17 cellular contexts compared by ENCODE assay signal in genomic region chr5:180396931-180397330, GRCh38. TPM values are rescaled to one million over a fixed set of nuclear protein-coding genes. Genes with fewer than 3 reads are reported as not detected.
A peak's percentile ranks its signal among the peaks of the same experiment; 100 is the strongest.
DNase-seq lines count a peak whose midpoint lies in the region; ATAC-seq, FAIRE-seq and TF ChIP-seq lines count a peak whose summit lies in the region.
"Had no signal": no experiment of that assay in that cellular context is flagged by ENCODE, and none has a peak within 500 bp of the region (broad histone marks: within the 10 kb centered on the region; RNA-seq: fewer than 3 reads in every experiment).

No MANE protein-coding gene starts in this region.

- TF ChIP-seq EP300 in SK-N-SH (IDR thresholded peaks at IDR 0.05; ENCODE audit: borderline replicate concordance in 1 of 2, low read depth in 1 of 2, low read length in 1 of 2), result no peak

- H3K27ac ChIP-seq in SK-N-SH (ENCODE audit: low read depth in 2 of 2, low read length in 1 of 2) (no peak overlapping the region), astrocyte (ENCODE audit: low read depth, low read length) (no peak overlapping the region)

- H3K4me3 ChIP-seq in SK-N-SH (ENCODE audit: low read depth in 2 of 2, low read length in 1 of 2) (no peak overlapping the region), astrocyte (ENCODE audit: insufficient read depth, low read depth, low read length) (no peak overlapping the region), HAP-1 (no peak overlapping the region)

- TF ChIP-seq CTCF in SK-N-SH (IDR thresholded peaks at IDR 0.05) (no peak), astrocyte (IDR thresholded peaks at IDR 0.05; ENCODE audit: insufficient read depth, low read depth, low read length) (no peak), WTC11 (IDR thresholded peaks at IDR 0.05) (no peak)

- intact Hi-C loops in left cardiac atrium (cut with DNase I), result no loop called here

- H3K27me3 Mint-ChIP-seq in astrocyte (ENCODE audit: low read depth, unreplicated experiment) (peaks cover 7% of the 10 kb centered on the region), WTC11 (ENCODE audit: low read depth) (no peaks in the 10 kb centered on the region; the same call in 1 of the 2 replicates)

- H4K20me1 ChIP-seq in SK-N-SH (ENCODE audit: insufficient read depth), result no peaks in the 10 kb centered on the region
- H4K20me1 ChIP-seq in astrocyte (ENCODE audit: insufficient read depth, low read length), result no peaks in the 10 kb centered on the region

- no peak for TF ChIP-seq RAD21 in SK-N-SH (IDR thresholded peaks at IDR 0.05; ENCODE audit: low read length)

- WGBS in SK-N-SH (ENCODE audit: low lambda C conversion rate), result 32% methylated on average over 10 of the region's 12 CpGs

- H3K9me3 Mint-ChIP-seq in astrocyte (ENCODE audit: unreplicated experiment), result peaks cover 8% of the 10 kb centered on the region
- peaks cover 8% of the 10 kb centered on the region for H3K9me3 Mint-ChIP-seq in WTC11

- no peaks in the 10 kb centered on the region for H3K36me3 ChIP-seq in SK-N-SH (replicated peaks in 1 of 2; ENCODE audit: control insufficient read depth in 1 of 2, insufficient read depth in 2 of 2, low read length in 1 of 2)
- no peaks in the 10 kb centered on the region for H3K36me3 ChIP-seq in astrocyte (ENCODE audit: insufficient read depth, low read length)
- H3K36me3 ChIP-seq in HAP-1 (replicated peaks), result no peaks in the 10 kb centered on the region

- in situ Hi-C loops in HAP-1 (cut with MboI; ENCODE audit: low sequenced_read_pairs), result no loop called here

- H3K27ac Mint-ChIP-seq in astrocyte (ENCODE audit: unreplicated experiment) (no peak overlapping the region), WTC11 (no peak overlapping the region)

- H3K4me3 Mint-ChIP-seq in astrocyte (ENCODE audit: unreplicated experiment) (no peak overlapping the region), WTC11 (no peak overlapping the region)

- H3K79me2 ChIP-seq in SK-N-SH (ENCODE audit: insufficient read depth), result no peaks in the 10 kb centered on the region
- H3K79me2 ChIP-seq in astrocyte (ENCODE audit: insufficient read depth, low read length), result no peaks in the 10 kb centered on the region

- ATAC-seq in SK-N-SH treated with all-trans-retinoic acid at 6 μM for 48 hours (no peak), WTC11 (no peak), left cardiac atrium (no peak)

- H3K4me1 ChIP-seq in SK-N-SH (ENCODE audit: control insufficient read depth in 1 of 2, insufficient read depth in 2 of 2, low read depth in 1 of 2, low read length in 1 of 2) (no peaks in the 10 kb centered on the region), astrocyte (ENCODE audit: insufficient read depth, low read length) (no peaks in the 10 kb centered on the region), HAP-1 (no peaks in the 10 kb centered on the region)

- POLR2A ChIA-PET in SK-N-SH (lab: Yijun Ruan, JAX) (no interaction called here), WTC11 (lab: Charles Lee) (no interaction called here)

- DNase-seq in SK-N-SH (peak; percentile 5), astrocyte (ENCODE audit: low read depth) (no peak), islet precursor cell (peak; percentile 32), WTC11 (ENCODE audit: low spot score) (no peak), DMS114 treated with DMSO at 0.1 percent for 48 hours (lab: John Stamatoyannopoulos, UW; ENCODE audit: unreplicated experiment) (no peak), left cardiac atrium (no peak), HAP-1 (ENCODE audit: low spot score in 2 of 2) (no peak)
- DNase-seq: DMS 273 treated with DMSO at 0.1 percent for 48 hours; HCEC 1CT; KBM-7; NCI-H1436 treated with DMSO at 0.1 percent for 48 hours; NCI-H2081 treated with DMSO at 0.1 percent for 48 hours; NCI-H526; NK-92 treated with Interleukin-12 subunit alpha and Interleukin-12 subunit beta, amount 100 ng/mL, for 24 hours; SIG-M5 had no signal

- H3K9me2 ChIP-seq in SK-N-SH, result no peaks in the 10 kb centered on the region

- H3K4me2 ChIP-seq in SK-N-SH (no peak overlapping the region), astrocyte (ENCODE audit: low read length) (no peak overlapping the region)

- H3K9me3 ChIP-seq in SK-N-SH (no peaks in the 10 kb centered on the region), astrocyte (ENCODE audit: insufficient read depth, low read depth, low read length) (no peaks in the 10 kb centered on the region), HAP-1 (no peaks in the 10 kb centered on the region)

- no peaks in the 10 kb centered on the region for H3F3A ChIP-seq in SK-N-SH (replicated peaks; ENCODE audit: insufficient read depth)

- CTCF ChIA-PET in SK-N-SH (lab: Yijun Ruan, JAX) (interaction anchor here (1.0 kb wide), 1 partner anchor 104 kb away, joined by 5 read pairs; no protein-coding TSS in a partner anchor), WTC11 (lab: Charles Lee) (no interaction called here)

- H3K9ac ChIP-seq in SK-N-SH (no peak overlapping the region), astrocyte (ENCODE audit: low read length) (no peak overlapping the region)

- H3K4me1 Mint-ChIP-seq in astrocyte (ENCODE audit: low read depth, unreplicated experiment) (peaks cover 9% of the 10 kb centered on the region), WTC11 (no peaks in the 10 kb centered on the region)

- FAIRE-seq in astrocyte (lab: Jason Lieb, UNC), result no peak

- peaks cover under 1% of the 10 kb centered on the region for H3K36me3 Mint-ChIP-seq in astrocyte (ENCODE audit: low read depth, unreplicated experiment)
- H3K36me3 Mint-ChIP-seq in WTC11, result peaks cover 7% of the 10 kb centered on the region

- no peak overlapping the region for H2AFZ ChIP-seq in SK-N-SH (ENCODE audit: low read depth)
- peak overlapping the region; percentile 11 for H2AFZ ChIP-seq in astrocyte (ENCODE audit: low read depth, low read length)

- H3K27me3 ChIP-seq in SK-N-SH (ENCODE audit: insufficient read depth) (no peaks in the 10 kb centered on the region), astrocyte (ENCODE audit: insufficient read depth, low read length) (no peaks in the 10 kb centered on the region), HAP-1 (ENCODE audit: low read depth) (no peaks in the 10 kb centered on the region)

TF ChIP-seq in SK-N-SH, 30 proteins besides CTCF, POLR2A, EP300 and RAD21 (continues in another document):
- TF ChIP-seq PBX3 (IDR thresholded peaks at IDR 0.05), result no peak
- no peak for TF ChIP-seq POLR2AphosphoS5 (IDR thresholded peaks at IDR 0.05; ENCODE audit: low read depth, low read length)

TF ChIP-seq in SK-N-SH treated with all-trans-retinoic acid at 6 μM for 48 hours, 23 proteins besides CTCF, POLR2A, EP300 and RAD21 (continues in another document):
- TF ChIP-seq CREB5 (CRISPR knock-in tag; IDR thresholded peaks at IDR 0.05; ENCODE audit: low read depth) (no peak), POU6F1 (CRISPR knock-in tag; IDR thresholded peaks at IDR 0.05; ENCODE audit: borderline replicate concordance, low read depth) (no peak)

TF ChIP-seq in WTC11, 78 proteins besides CTCF, POLR2A, EP300 and RAD21 (continues in another document):
- TF ChIP-seq PRDM15 (CRISPR knock-in tag; IDR thresholded peaks at IDR 0.05), result no peak
- no peak for TF ChIP-seq NR1H2 (CRISPR knock-in tag; IDR thresholded peaks at IDR 0.05)
- TF ChIP-seq MLX (CRISPR knock-in tag; IDR thresholded peaks at IDR 0.05), result no peak

RNA-seq across cellular contexts. Expression of gene GFPT2, which starts 43.8 kb away (rescaled TPM):
- polyA plus RNA-seq in SK-N-SH (2012; rRNA removed), result 8.1 and 8.9 TPM in 2 replicates
- polyA plus RNA-seq in SK-N-SH (2012; cell fraction: cytosol; rRNA removed), result 7.2 and 8.7 TPM in 2 replicates
- 10.5 and 13.5 TPM in 2 replicates for polyA plus RNA-seq in SK-N-SH (2012; cell fraction: nucleus; rRNA removed)
- total RNA-seq in astrocyte, result 14.6 and 19.0 TPM in 2 replicates
- total RNA-seq in WTC11 (2021), result 124 to 138 TPM (median 136 TPM) in 3 replicates
- 10 to 100 TPM; 27.3 to 44.5 TPM for total RNA-seq in left cardiac atrium
- total RNA-seq: OCI-LY7 had no signal

Comparison
In these comparisons a context has a peak if more than half of its experiments do, and no peak if none do; other contexts are left out.
1. DNase-seq: peak in SK-N-SH (single experiment) and islet precursor cell (single experiment); none in astrocyte (single experiment), WTC11 (single experiment), DMS114 treated with DMSO at 0.1 percent for 48 hours (single experiment), left cardiac atrium (single experiment) and HAP-1 (0 of 2).